ENCODE assay signal across 24 cellular contexts in the genomic region with DNA sequence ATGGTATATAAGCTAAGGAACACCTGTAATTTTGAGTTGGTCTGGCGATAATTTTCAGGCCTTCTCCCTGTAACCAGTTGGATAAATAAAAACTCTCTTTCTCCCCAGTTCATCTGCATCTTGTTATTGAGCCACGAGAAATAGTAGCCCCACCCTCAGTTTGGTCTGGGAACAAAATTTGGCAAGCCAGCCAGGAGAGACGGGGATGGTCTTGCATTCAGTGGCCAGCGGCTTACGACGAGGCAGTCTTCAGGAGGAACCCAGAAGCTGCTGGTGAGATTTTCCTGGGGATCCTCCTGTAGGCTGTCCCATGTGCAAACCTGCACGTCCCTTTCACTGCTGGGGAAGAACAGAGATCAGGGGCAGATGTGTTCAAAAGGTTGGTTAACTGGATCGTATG.
"Had no signal": no experiment of that assay in that cellular context is flagged by ENCODE, and none has a peak within 500 bp of the region (broad histone marks: within the 10 kb centered on the region; RNA-seq: fewer than 3 reads in every experiment).

No MANE protein-coding gene starts in this region.

- H3K36me3 ChIP-seq: colonic mucosa, esophagus muscularis mucosa, gastrocnemius medialis, heart right ventricle, left lung, lower lobe of right lung had no signal

- DNase-seq: colonic mucosa; dermis blood vessel endothelial cell; dorsolateral prefrontal cortex; effector CD4-positive, alpha-beta T cell; effector memory CD4-positive, alpha-beta T cell; foreskin fibroblast; foreskin melanocyte; gastrocnemius medialis; glutamatergic neuron; head of caudate nucleus; heart right ventricle; hippocampal formation; left cardiac atrium; left lung; left ventricle myocardium superior; lower lobe of right lung; mesendoderm; midbrain; naive thymus-derived CD4-positive, alpha-beta T cell; natural killer cell had no signal

- ATAC-seq: gastrocnemius medialis; heart right ventricle; left cardiac atrium; left lung; left ventricle myocardium superior; lower lobe of right lung; naive thymus-derived CD4-positive, alpha-beta T cell; natural killer cell had no signal

- H3K4me3 ChIP-seq: colonic mucosa, dorsolateral prefrontal cortex, esophagus muscularis mucosa, gastrocnemius medialis, heart right ventricle, left lung, lower lobe of right lung had no signal

- FAIRE-seq: endothelial cell of umbilical vein, islet of Langerhans, keratinocyte had no signal

- H3K27me3 ChIP-seq: colonic mucosa, dorsolateral prefrontal cortex, esophagus muscularis mucosa, gastrocnemius medialis, heart right ventricle, left lung had no signal

- H3K9me3 ChIP-seq: colonic mucosa, esophagus muscularis mucosa, gastrocnemius medialis had no signal

- H3K4me1 ChIP-seq: colonic mucosa, gastrocnemius medialis, lower lobe of right lung had no signal

- H3K27ac ChIP-seq: colonic mucosa, dorsolateral prefrontal cortex, esophagus muscularis mucosa, gastrocnemius medialis, heart right ventricle, left lung, lower lobe of right lung had no signal
